In genomic region chr18:2917255-2918047, GRCh38 we compare ENCODE assay signal across 11 cellular contexts.
A peak's percentile ranks its signal among the peaks of the same experiment; 100 is the strongest.
DNase-seq lines count a peak whose midpoint lies in the region; ATAC-seq and TF ChIP-seq lines count a peak whose summit lies in the region.
"Had no signal": no experiment of that assay in that cellular context is flagged by ENCODE, and none has a peak within 500 bp of the region (broad histone marks: within the 10 kb centered on the region; RNA-seq: fewer than 3 reads in every experiment).

No MANE protein-coding gene starts in this region.

- H3K36me3 Mint-ChIP-seq in MCF 10A (ENCODE audit: insufficient read depth, unreplicated experiment), result peaks cover 20% of the 10 kb centered on the region
- H3K36me3 Mint-ChIP-seq in activated CD8-positive, alpha-beta T cell treated with anti-CD3 and anti-CD28 coated beads for 36 hours (ENCODE audit: low read depth), result peaks cover 64% of the 10 kb centered on the region

- ATAC-seq in activated CD8-positive, alpha-beta T cell treated with anti-CD3 and anti-CD28 coated beads for 36 hours, result no peak
- ATAC-seq in upper lobe of right lung (peak; percentile 9), GM18505 (IDR thresholded peaks at IDR 0.05; ENCODE audit: unreplicated experiment) (no peak)
- ATAC-seq: body of pancreas had no signal

- POLR2A ChIA-PET in MCF 10A (lab: Yijun Ruan, JAX), result interaction anchor here (0.6 kb wide), 1 partner anchor 330 kb away, joined by 3 read pairs; the partner anchor contains the start of gene MYL12A
- POLR2A ChIA-PET in activated CD8-positive, alpha-beta T cell treated with anti-CD3 and anti-CD28 coated beads for 36 hours (lab: Charles Lee), result interaction anchor here (0.6 to 1.7 kb wide), 3 partner anchors 10 to 352 kb away, joined by 3 to 6 read pairs (median 4); no protein-coding TSS in a partner anchor

- dilution Hi-C loops in mammary epithelial cell (cut with HindIII; ENCODE audit: low sequenced_read_pairs), result no loop called here

- H3K4me3 ChIP-seq in mammary epithelial cell (replicated peaks in 1 of 3; ENCODE audit: insufficient read depth in 1 of 3, low read depth in 2 of 3, low read length in 3 of 3) (no peak overlapping the region), upper lobe of right lung (no peak overlapping the region)
- H3K4me3 ChIP-seq: body of pancreas, skin epidermis, testis had no signal

- no peaks in the 10 kb centered on the region for H4K20me1 ChIP-seq in mammary epithelial cell (ENCODE audit: insufficient read depth, low read length)

- no peaks in the 10 kb centered on the region for H3K27me3 ChIP-seq in mammary epithelial cell (ENCODE audit: insufficient read depth, low read length)
- H3K27me3 ChIP-seq in upper lobe of right lung, result no peaks in the 10 kb centered on the region
- H3K27me3 ChIP-seq: body of pancreas, testis had no signal

- no peaks in the 10 kb centered on the region for H3K9me3 Mint-ChIP-seq in MCF 10A (ENCODE audit: unreplicated experiment)
- no peaks in the 10 kb centered on the region for H3K9me3 Mint-ChIP-seq in activated CD8-positive, alpha-beta T cell treated with anti-CD3 and anti-CD28 coated beads for 36 hours

- no peak overlapping the region for H3K27ac ChIP-seq in mammary epithelial cell (ENCODE audit: insufficient read depth, low read depth, low read length)
- H3K27ac ChIP-seq in upper lobe of right lung, result peak overlapping the region; percentile 30

- H3K4me1 ChIP-seq in mammary epithelial cell (ENCODE audit: insufficient read depth, low read length), result no peaks in the 10 kb centered on the region
- H3K4me1 ChIP-seq in upper lobe of right lung, result peaks cover 19% of the 10 kb centered on the region

- H3K4me3 Mint-ChIP-seq in MCF 10A (ENCODE audit: unreplicated experiment), result no peak overlapping the region
- no peak overlapping the region for H3K4me3 Mint-ChIP-seq in activated CD8-positive, alpha-beta T cell treated with anti-CD3 and anti-CD28 coated beads for 36 hours

- H3K36me3 ChIP-seq in mammary epithelial cell (ENCODE audit: insufficient read depth, low read length), result no peaks in the 10 kb centered on the region
- H3K36me3 ChIP-seq in upper lobe of right lung, result peaks cover 89% of the 10 kb centered on the region

- BruUV-seq in mammary epithelial cell (replicated peaks; lab: Mats Ljungman, UMichigan) (TSS peak; percentile 24), MCF 10A (replicated peaks; lab: Mats Ljungman, UMichigan) (no TSS peak)

- H3K27ac Mint-ChIP-seq in MCF 10A (ENCODE audit: low read depth, unreplicated experiment), result no peak overlapping the region
- peak overlapping the region; percentile 78 for H3K27ac Mint-ChIP-seq in activated CD8-positive, alpha-beta T cell treated with anti-CD3 and anti-CD28 coated beads for 36 hours

- WGBS in mammary epithelial cell (ENCODE audit: low coverage, missing lambda C conversion rate), result 79% methylated on average over 16 of the region's 16 CpGs

- no peaks in the 10 kb centered on the region for H3K79me2 ChIP-seq in mammary epithelial cell (ENCODE audit: insufficient read depth, low read length)

- no peak overlapping the region for H3K9ac ChIP-seq in mammary epithelial cell (ENCODE audit: insufficient read depth, low read length)

- CTCF ChIA-PET in mammary epithelial cell (lab: Charles Lee; ENCODE audit: low non-redundant PET), result no interaction called here
- CTCF ChIA-PET in MCF 10A (lab: Yijun Ruan, JAX), result interaction anchor here (0.5 to 1.5 kb wide), 4 partner anchors 16 to 233 kb away, joined by 3 to 4 read pairs (median 3); no protein-coding TSS in a partner anchor
- CTCF ChIA-PET in activated CD8-positive, alpha-beta T cell treated with anti-CD3 and anti-CD28 coated beads for 36 hours (lab: Charles Lee), result interaction anchor here (1.0 to 2.4 kb wide), 7 partner anchors 10 to 329 kb away, joined by 3 to 9 read pairs (median 4); no protein-coding TSS in a partner anchor

- no peaks in the 10 kb centered on the region for H3K27me3 Mint-ChIP-seq in MCF 10A (ENCODE audit: insufficient read depth, unreplicated experiment)
- H3K27me3 Mint-ChIP-seq in activated CD8-positive, alpha-beta T cell treated with anti-CD3 and anti-CD28 coated beads for 36 hours, result no peaks in the 10 kb centered on the region

- H2AFZ ChIP-seq in mammary epithelial cell (ENCODE audit: low read depth, low read length), result no peak overlapping the region

- intact Hi-C loops in mammary epithelial cell (cut with micrococcal nuclease), result no loop called here
- intact Hi-C loops in MCF 10A (cut with micrococcal nuclease), result no loop called here
- intact Hi-C loops in activated CD8-positive, alpha-beta T cell treated with anti-CD3 and anti-CD28 coated beads for 36 hours (cut with micrococcal nuclease), result no loop called here
- intact Hi-C loops in upper lobe of right lung (cut with DNase I), result no loop called here

- no peaks in the 10 kb centered on the region for H3K9me3 ChIP-seq in mammary epithelial cell (replicated peaks; ENCODE audit: insufficient read depth, low read length)
- no peaks in the 10 kb centered on the region for H3K9me3 ChIP-seq in upper lobe of right lung
- H3K9me3 ChIP-seq: body of pancreas, testis had no signal

- TF ChIP-seq POLR2A in GM18505 (IDR thresholded peaks at IDR 0.05; ENCODE audit: borderline replicate concordance, extremely low read depth, insufficient read depth, insufficient read length), result no peak

- H3K4me2 ChIP-seq in mammary epithelial cell (ENCODE audit: insufficient read depth, low read depth, low read length), result no peak overlapping the region

- TF ChIP-seq CTCF in mammary epithelial cell (conservative IDR thresholded peaks at IDR 0.05 in 1 of 2, IDR thresholded peaks at IDR 0.05 in 1 of 2; ENCODE audit: extremely low read depth in 1 of 2, insufficient read depth in 1 of 2, low read depth in 1 of 2, low read length in 2 of 2) (no peak), MCF 10A (IDR thresholded peaks at IDR 0.05; ENCODE audit: unreplicated experiment) (no peak), upper lobe of right lung (IDR thresholded peaks at IDR 0.05) (no peak)
- TF ChIP-seq CTCF in activated CD8-positive, alpha-beta T cell treated with anti-CD3 and anti-CD28 coated beads for 36 hours (IDR thresholded peaks at IDR 0.05), result no peak

- no peak for DNase-seq in mammary epithelial cell
- no peak for DNase-seq in MCF 10A (ENCODE audit: unreplicated experiment)
- DNase-seq in activated CD8-positive, alpha-beta T cell treated with anti-CD3 and anti-CD28 coated beads for 36 hours, result no peak
- peak; percentile 47 for DNase-seq in medulla oblongata (ENCODE audit: extremely low spot score)
- DNase-seq in upper lobe of right lung, result no peak
- no peak for DNase-seq in iPS-NIHi7 (ENCODE audit: extremely low spot score)
- no peak for DNase-seq in DMS 273 treated with DMSO at 0.1 percent for 48 hours (lab: John Stamatoyannopoulos, UW)
- DNase-seq: body of pancreas, testis had no signal

- no peaks in the 10 kb centered on the region for H3K4me1 Mint-ChIP-seq in MCF 10A (ENCODE audit: insufficient read depth, unreplicated experiment)
- peaks cover 28% of the 10 kb centered on the region for H3K4me1 Mint-ChIP-seq in activated CD8-positive, alpha-beta T cell treated with anti-CD3 and anti-CD28 coated beads for 36 hours (ENCODE audit: low read depth)

- in situ Hi-C loops in mammary epithelial cell (cut with MboI; ENCODE audit: low sequenced_read_pairs in 2 of 2), result no loop called here
